11 cellular contexts compared by ENCODE assay signal in genomic region chr5:137487600-137487999, GRCh38. TPM values are rescaled to one million over a fixed set of nuclear protein-coding genes. Genes with fewer than 3 reads are reported as not detected.
DNase-seq lines count a peak whose midpoint lies in the region; ATAC-seq and TF ChIP-seq lines count a peak whose summit lies in the region.
"Had no signal": no experiment of that assay in that cellular context is flagged by ENCODE, and none has a peak within 500 bp of the region (broad histone marks: within the 10 kb centered on the region; RNA-seq: fewer than 3 reads in every experiment).

No MANE protein-coding gene starts in this region.

- no peak for ATAC-seq in HG03439 (IDR thresholded peaks at IDR 0.05; ENCODE audit: unreplicated experiment)
- ATAC-seq: naive thymus-derived CD8-positive, alpha-beta T cell had no signal

- H3K9me3 Mint-ChIP-seq in endothelial cell (ENCODE audit: unreplicated experiment), result no peaks in the 10 kb centered on the region
- H3K9me3 Mint-ChIP-seq: naive thymus-derived CD8-positive, alpha-beta T cell had no signal

- no peaks in the 10 kb centered on the region for H3K27me3 Mint-ChIP-seq in endothelial cell (ENCODE audit: unreplicated experiment)

- H3K36me3 Mint-ChIP-seq in endothelial cell (ENCODE audit: low read depth, unreplicated experiment), result no peaks in the 10 kb centered on the region
- H3K36me3 Mint-ChIP-seq: naive thymus-derived CD8-positive, alpha-beta T cell had no signal

- H3K4me1 Mint-ChIP-seq in endothelial cell (ENCODE audit: unreplicated experiment), result no peaks in the 10 kb centered on the region
- H3K4me1 Mint-ChIP-seq: naive thymus-derived CD8-positive, alpha-beta T cell had no signal

- peak; percentile 75 for DNase-seq in Daoy (ENCODE audit: low read depth)
- peak; percentile 29 for DNase-seq in amniotic epithelial cell (ENCODE audit: low read depth)
- peak; percentile 73 for DNase-seq in globus pallidus (ENCODE audit: low spot score)
- DNase-seq in putamen (ENCODE audit: low spot score), result peak; percentile 70
- DNase-seq in NCI-H1092 (lab: John Stamatoyannopoulos, UW), result no peak
- no peak for DNase-seq in NOMO-1 treated with DMSO at 0.1 percent for 48 hours (lab: John Stamatoyannopoulos, UW; ENCODE audit: unreplicated experiment)
- DNase-seq in endothelial cell (ENCODE audit: low spot score), result no peak
- DNase-seq: MV-4-11; naive thymus-derived CD8-positive, alpha-beta T cell; stimulated activated CD4-positive, alpha-beta T cell treated with anti-CD3 and anti-CD28 coated beads, Interleukin-12 subunit alpha, Interleukin-12 subunit beta, amount 100 ng/mL, for 4 hours had no signal

- no peak overlapping the region for H3K4me3 Mint-ChIP-seq in endothelial cell (ENCODE audit: unreplicated experiment)
- H3K4me3 Mint-ChIP-seq: naive thymus-derived CD8-positive, alpha-beta T cell had no signal

- TF ChIP-seq CTCF in endothelial cell (IDR thresholded peaks at IDR 0.05; ENCODE audit: unreplicated experiment), result no peak

- H3K27ac Mint-ChIP-seq in endothelial cell (ENCODE audit: unreplicated experiment), result no peak overlapping the region
- H3K27ac Mint-ChIP-seq: naive thymus-derived CD8-positive, alpha-beta T cell had no signal

RNA-seq across cellular contexts. Expression of gene SPOCK1, which starts 11.5 kb away (rescaled TPM):
- total RNA-seq in Daoy (2014; rRNA removed; shearing (Covaris generic)), result 43.5 and 61.0 TPM in 2 replicates
- 8.7 TPM for total RNA-seq in endothelial cell (ENCODE audit: unreplicated experiment)
- total RNA-seq: naive thymus-derived CD8-positive, alpha-beta T cell had no signal

Comparison
In these comparisons a context has a peak if more than half of its experiments do, and no peak if none do; other contexts are left out.
1. DNase-seq: peak in Daoy (single experiment), amniotic epithelial cell (single experiment), globus pallidus (single experiment) and putamen (single experiment); none in NCI-H1092 (single experiment), NOMO-1 treated with DMSO at 0.1 percent for 48 hours (single experiment) and endothelial cell (single experiment).